27 cellular contexts compared by ENCODE assay signal in genomic region chr1:95069711-95070093, GRCh38.
"Had no signal": no experiment of that assay in that cellular context is flagged by ENCODE, and none has a peak within 500 bp of the region (broad histone marks: within the 10 kb centered on the region; RNA-seq: fewer than 3 reads in every experiment).

No MANE protein-coding gene starts in this region.

- H3K9me3 ChIP-seq: gastrocnemius medialis, lower lobe of right lung, neutrophil, ovary, psoas muscle, thoracic aorta, upper lobe of left lung, vagina had no signal

- H3K27ac ChIP-seq: epithelial cell of prostate, gastrocnemius medialis, lower lobe of right lung, neutrophil, ovary, psoas muscle, thoracic aorta, upper lobe of left lung, vagina had no signal

- H3K36me3 ChIP-seq: lower lobe of right lung, neutrophil, ovary, thoracic aorta had no signal

- H3K4me3 ChIP-seq: gastrocnemius medialis, lower lobe of right lung, ovary, psoas muscle, thoracic aorta, upper lobe of left lung, vagina had no signal

- DNase-seq: activated CD4-positive, alpha-beta memory T cell treated with anti-CD3 and anti-CD28 coated beads, Interleukin-2, amount 10 ng/mL, durations not matched to agents 7 days and 5 days; activated CD4-positive, alpha-beta T cell treated with anti-CD3 and anti-CD28 coated beads for 1 hour; activated CD4-positive, alpha-beta T cell treated with anti-CD3 and anti-CD28 coated beads, Interleukin-2, amount 10 ng/mL, durations not matched to agents 7 days and 5 days; activated gamma-delta T cell treated with Interleukin-2 at 50 U/mL for 16 hours; activated naive CD8-positive, alpha-beta T cell treated with anti-CD3 and anti-CD28 coated beads, Interleukin-2, amount 50 U/mL, for 24 hours; activated T-cell treated with anti-CD3 and anti-CD28 coated beads, Interleukin-2, amount 50 U/mL, for 4 hours; dermis blood vessel endothelial cell; effector CD4-positive, alpha-beta T cell; gastrocnemius medialis; glutamatergic neuron; lower lobe of right lung; mesendoderm; nephron progenitor cell; ovary; psoas muscle; stimulated activated CD4-positive, alpha-beta T cell treated with anti-CD3 and anti-CD28 coated beads, Interleukin-2, amount 100 ng/mL, for 48 hours; stimulated activated naive CD8-positive, alpha-beta T cell treated with anti-CD3 and anti-CD28 coated beads, Interleukin-15, Interleukin-2, amounts not matched to agents 100 U/mL and 50 U/mL, for 24 hours; T-helper 2 cell; upper lobe of left lung had no signal

- H3K27me3 ChIP-seq: gastrocnemius medialis, neutrophil, ovary, upper lobe of left lung, vagina had no signal

- ATAC-seq: activated naive CD8-positive, alpha-beta T cell treated with anti-CD3 and anti-CD28 coated beads, Interleukin-2, amount 50 U/mL, for 24 hours; activated T-cell treated with anti-CD3 and anti-CD28 coated beads, Interleukin-2, amount 50 U/mL, for 4 hours; activated T-helper 17 cell treated with anti-CD3 and anti-CD28 coated beads, Interleukin-2, amount 50 U/mL, for 72 hours; gastrocnemius medialis; lower lobe of right lung; psoas muscle; stimulated activated naive CD8-positive, alpha-beta T cell treated with anti-CD3 and anti-CD28 coated beads, Interleukin-15, Interleukin-2, amounts not matched to agents 100 U/mL and 50 U/mL, for 24 hours had no signal

- FAIRE-seq: bronchial epithelial cell, endometrium, keratinocyte had no signal
